9 cellular contexts compared by ENCODE assay signal in the genomic region with DNA sequence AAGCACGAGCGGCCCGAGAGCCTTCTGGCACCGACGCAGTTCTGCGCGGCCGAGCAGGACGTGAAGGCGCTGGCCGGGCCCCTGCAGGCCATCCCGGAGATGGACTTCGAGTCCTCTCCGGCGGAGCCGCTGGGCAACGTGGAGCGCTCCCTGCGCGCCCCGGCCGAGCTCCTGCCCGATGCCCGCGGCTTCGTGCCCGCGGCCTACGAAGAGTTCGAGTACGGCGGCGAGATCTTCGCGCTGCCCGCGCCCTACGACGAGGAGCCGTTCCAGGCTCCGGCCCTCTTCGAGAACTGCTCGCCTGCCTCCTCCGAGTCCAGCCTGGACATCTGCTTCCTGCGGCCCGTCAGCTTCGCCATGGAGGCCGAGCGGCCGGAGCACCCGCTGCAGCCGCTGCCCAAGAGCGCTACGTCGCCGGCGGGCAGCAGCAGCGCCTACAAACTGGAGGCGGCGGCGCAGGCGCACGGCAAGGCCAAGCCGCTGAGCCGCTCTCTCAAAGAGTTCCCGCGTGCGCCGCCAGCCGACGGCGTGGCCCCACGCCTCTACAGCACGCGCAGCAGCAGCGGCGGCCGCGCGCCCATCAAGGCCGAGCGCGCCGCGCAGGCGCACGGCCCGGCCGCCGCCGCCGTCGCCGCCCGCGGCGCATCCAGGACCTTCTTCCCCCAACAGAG.
A peak's percentile ranks its signal among the peaks of the same experiment; 100 is the strongest.
DNase-seq lines count a peak whose midpoint lies in the region; ATAC-seq, FAIRE-seq and TF ChIP-seq lines count a peak whose summit lies in the region.
"Had no signal": no experiment of that assay in that cellular context is flagged by ENCODE, and none has a peak within 500 bp of the region (broad histone marks: within the 10 kb centered on the region; RNA-seq: fewer than 3 reads in every experiment).

No MANE protein-coding gene starts in this region.

- H3K27me3 ChIP-seq in HUES6 (ENCODE audit: control insufficient read depth, insufficient read depth, low read length), result peaks cover 29% of the 10 kb centered on the region; the same call in 1 of the 2 replicates
- peaks cover 6% of the 10 kb centered on the region for H3K27me3 ChIP-seq in osteoblast (ENCODE audit: insufficient read depth, low read length)
- peaks cover 0 to 2% (median 0%) of the 10 kb centered on the region in 5 donors for H3K27me3 ChIP-seq in subcutaneous abdominal adipose tissue (ENCODE audit: control insufficient read depth in 5 of 5, insufficient read depth in 4 of 5, low read length in 5 of 5)

- H3K27ac ChIP-seq in HUES6 (ENCODE audit: low read depth, low read length) (no peak overlapping the region), osteoblast (ENCODE audit: low read depth, low read length) (no peak overlapping the region), subcutaneous abdominal adipose tissue (ENCODE audit: low read depth, low read length) (no peak overlapping the region)
- H3K27ac ChIP-seq: VCaP had no signal

- peak; percentile 88 for ATAC-seq in GM18867 (IDR thresholded peaks at IDR 0.05; ENCODE audit: unreplicated experiment)

- H4K20me1 ChIP-seq in osteoblast (ENCODE audit: insufficient read depth, low read length), result no peaks in the 10 kb centered on the region

- TF ChIP-seq CTCF in osteoblast (IDR thresholded peaks at IDR 0.05; ENCODE audit: extremely low read depth, low read depth, low read length), result no peak

- H3K79me2 ChIP-seq in osteoblast (ENCODE audit: insufficient read depth, low read length), result no peaks in the 10 kb centered on the region

- H3K4me1 ChIP-seq in HUES6 (ENCODE audit: control insufficient read depth, insufficient read depth, low read length), result no peaks in the 10 kb centered on the region
- no peaks in the 10 kb centered on the region for H3K4me1 ChIP-seq in osteoblast (ENCODE audit: insufficient read depth, low read length)
- peaks cover 0 to 12% (median 12%) of the 10 kb centered on the region in 5 donors for H3K4me1 ChIP-seq in subcutaneous abdominal adipose tissue (ENCODE audit: control insufficient read depth in 5 of 5, insufficient read depth in 5 of 5, low read length in 5 of 5)

- peak overlapping the region; percentile 75 for H3K4me2 ChIP-seq in osteoblast (ENCODE audit: insufficient read depth, low read length)

- DNase-seq in activated gamma-delta T cell treated with Interleukin-2 at 50 U/mL for 16 hours, result peak; percentile 41
- peak; percentile 74 to 82 for DNase-seq in frontal cortex (ENCODE audit: low spot score in 2 of 2)
- DNase-seq in osteoblast (ENCODE audit: insufficient read length, low spot score, missing footprints), result peak; percentile 98
- no peak for DNase-seq in NCI-H187 (lab: John Stamatoyannopoulos, UW)
- DNase-seq in NCI-H2029 (lab: John Stamatoyannopoulos, UW), result no peak

- H3K9me3 ChIP-seq in HUES6 (ENCODE audit: control insufficient read depth, insufficient read depth, low read depth, low read length), result no peaks in the 10 kb centered on the region
- H3K9me3 ChIP-seq in osteoblast (ENCODE audit: low read depth, low read length), result no peaks in the 10 kb centered on the region
- H3K9me3 ChIP-seq in subcutaneous abdominal adipose tissue (ENCODE audit: control insufficient read depth in 5 of 5, low read length in 5 of 5), result peaks cover 0 to 4% (median 3%) of the 10 kb centered on the region in 5 donors

- H3K36me3 ChIP-seq in HUES6 (ENCODE audit: control insufficient read depth, insufficient read depth, low read length), result no peaks in the 10 kb centered on the region
- H3K36me3 ChIP-seq in osteoblast (ENCODE audit: insufficient read depth, low read length), result no peaks in the 10 kb centered on the region
- no peaks in the 10 kb centered on the region for H3K36me3 ChIP-seq in subcutaneous abdominal adipose tissue (ENCODE audit: control insufficient read depth in 5 of 5, insufficient read depth in 5 of 5, low read length in 5 of 5)

- H3K9ac ChIP-seq in HUES6 (ENCODE audit: low read length), result no peak overlapping the region
- no peak overlapping the region for H3K9ac ChIP-seq in subcutaneous abdominal adipose tissue (ENCODE audit: low read length in 5 of 5)

- H3K4me3 ChIP-seq in HUES6 (ENCODE audit: low read depth, low read length) (peak overlapping the region; percentile 52; the same call in 1 of the 2 replicates), osteoblast (ENCODE audit: insufficient read depth, low read length) (peak overlapping the region; percentile 65), subcutaneous abdominal adipose tissue (ENCODE audit: low read depth in 1 of 5, low read length in 5 of 5) (peak overlapping the region in 4 of 5 donors; percentile 57 to 70 (median 60))

- peak overlapping the region; percentile 88 for H2AFZ ChIP-seq in osteoblast (ENCODE audit: low read length)

- FAIRE-seq in frontal cortex (lab: Jason Lieb, UNC), result no peak

Comparison
In these comparisons a context has a peak if more than half of its experiments do, and no peak if none do; other contexts are left out.
1. DNase-seq: peak in activated gamma-delta T cell treated with Interleukin-2 at 50 U/mL for 16 hours (single experiment), frontal cortex (2 of 2) and osteoblast (single experiment); none in NCI-H187 (0 of 2) and NCI-H2029 (single experiment).
2. Peak in every context shown above with its lines, with median percentiles within 50 percentile points of each other: H3K4me3 ChIP-seq.